ENCODE assay signal across 26 cellular contexts in genomic region chr12:114245555-114245954, GRCh38.
A peak's percentile ranks its signal among the peaks of the same experiment; 100 is the strongest.
DNase-seq lines count a peak whose midpoint lies in the region; ATAC-seq and TF ChIP-seq lines count a peak whose summit lies in the region.
"Had no signal": no experiment of that assay in that cellular context is flagged by ENCODE, and none has a peak within 500 bp of the region (broad histone marks: within the 10 kb centered on the region; RNA-seq: fewer than 3 reads in every experiment).

No MANE protein-coding gene starts in this region.

- no peaks in the 10 kb centered on the region for H3K79me2 ChIP-seq in SK-N-SH (ENCODE audit: insufficient read depth)

- POLR2A ChIA-PET in SK-N-SH (lab: Yijun Ruan, JAX): no interaction called here

- DNase-seq in SK-N-SH: no peak
- peak; percentile 4 for DNase-seq in M059J (ENCODE audit: low read depth)
- DNase-seq in cardiac muscle cell (ENCODE audit: low read depth in 1 of 2, low spot score in 1 of 2): peak; percentile 51 to 52
- no peak for DNase-seq in G401 (ENCODE audit: low spot score)
- DNase-seq in RKO (ENCODE audit: low spot score): no peak
- DNase-seq: 8988T; activated CD4-positive, alpha-beta T cell treated with anti-CD3 and anti-CD28 coated beads for 48 hours; activated naive CD4-positive, alpha-beta T cell treated with anti-CD3 and anti-CD28 coated beads, Interleukin-2, amount 50 U/mL, for 16 hours; activated T-cell treated with anti-CD3 and anti-CD28 coated beads, Interleukin-2, amount 50 U/mL, for 48 hours; anterior cingulate cortex; central memory CD4-positive, alpha-beta T cell; foreskin melanocyte; Kasumi-1; NCI-H187 treated with DMSO at 0.1 percent for 48 hours; NCI-H345; NCI-H82; nucleus accumbens; PC-3; spleen; stimulated activated CD4-positive, alpha-beta T cell treated with anti-CD3 and anti-CD28 coated beads, Interleukin-4, amount 100 ng/mL, for 24 hours; stimulated activated naive CD4-positive, alpha-beta T cell treated with Interleukin-2 at 50 U/mL for 16 hours; thyroid gland had no signal

- peak; percentile 28; the same call in 1 of the 2 replicates for TF ChIP-seq CTCF in SK-N-SH (IDR thresholded peaks at IDR 0.05)
- peak; percentile 35 for TF ChIP-seq CTCF in cardiac muscle cell (IDR thresholded peaks at IDR 0.05; ENCODE audit: low read depth, low read length)

- H3K36me3 ChIP-seq in SK-N-SH (replicated peaks in 1 of 2; ENCODE audit: control insufficient read depth in 1 of 2, insufficient read depth in 2 of 2, low read length in 1 of 2): no peaks in the 10 kb centered on the region
- H3K36me3 ChIP-seq in cardiac muscle cell: no peaks in the 10 kb centered on the region
- H3K36me3 ChIP-seq: BLaER1, spleen, thyroid gland had no signal

- H3K9me2 ChIP-seq in SK-N-SH: no peaks in the 10 kb centered on the region

- no peaks in the 10 kb centered on the region for H3K4me1 ChIP-seq in SK-N-SH (ENCODE audit: control insufficient read depth in 1 of 2, insufficient read depth in 2 of 2, low read depth in 1 of 2, low read length in 1 of 2)
- H3K4me1 ChIP-seq in cardiac muscle cell (ENCODE audit: low read depth): peaks cover 23% of the 10 kb centered on the region
- H3K4me1 ChIP-seq: BLaER1, spleen, thyroid gland had no signal

- H2AFZ ChIP-seq in SK-N-SH (ENCODE audit: low read depth): no peak overlapping the region

- WGBS in SK-N-SH (ENCODE audit: low lambda C conversion rate): 0% methylated on average over 4 of the region's 4 CpGs

- H3K9ac ChIP-seq in SK-N-SH: no peak overlapping the region
- H3K9ac ChIP-seq: BLaER1 had no signal

- no peak for ATAC-seq in SK-N-SH treated with all-trans-retinoic acid at 6 μM for 48 hours
- no peak for ATAC-seq in HG03565 (IDR thresholded peaks at IDR 0.05; ENCODE audit: unreplicated experiment)
- no peak for ATAC-seq in GM18517 (IDR thresholded peaks at IDR 0.05; ENCODE audit: unreplicated experiment)
- ATAC-seq: PC-3 had no signal

- CTCF ChIA-PET in SK-N-SH (lab: Yijun Ruan, JAX): no interaction called here

- TF ChIP-seq EP300 in SK-N-SH (IDR thresholded peaks at IDR 0.05; ENCODE audit: borderline replicate concordance in 1 of 2, low read depth in 1 of 2, low read length in 1 of 2): no peak

- H3K27me3 ChIP-seq in SK-N-SH (ENCODE audit: insufficient read depth) (0 out of 2 replicates have a peak, but pooled peaks cover 2% of the 10 kb centered on the region), cardiac muscle cell (no peaks in the 10 kb centered on the region)
- H3K27me3 ChIP-seq: BLaER1, thyroid gland had no signal

- H3K4me3 ChIP-seq in SK-N-SH (ENCODE audit: low read depth in 2 of 2, low read length in 1 of 2) (no peak overlapping the region), cardiac muscle cell (no peak overlapping the region)
- H3K4me3 ChIP-seq: BLaER1, spleen, thyroid gland had no signal

- in situ Hi-C loops in G401 (cut with HindIII; ENCODE audit: low sequenced_read_pairs): no loop called here

- no peaks in the 10 kb centered on the region for H3F3A ChIP-seq in SK-N-SH (replicated peaks; ENCODE audit: insufficient read depth)

- H4K20me1 ChIP-seq in SK-N-SH (ENCODE audit: insufficient read depth): no peaks in the 10 kb centered on the region
- H4K20me1 ChIP-seq: BLaER1 had no signal

- H3K4me2 ChIP-seq in SK-N-SH: no peak overlapping the region
- H3K4me2 ChIP-seq: BLaER1 had no signal

- H3K27ac ChIP-seq in SK-N-SH (ENCODE audit: low read depth in 2 of 2, low read length in 1 of 2): no peak overlapping the region
- H3K27ac ChIP-seq in cardiac muscle cell: peak overlapping the region; percentile 61
- H3K27ac ChIP-seq: BLaER1, spleen, thyroid gland had no signal

- TF ChIP-seq RAD21 in SK-N-SH (IDR thresholded peaks at IDR 0.05; ENCODE audit: low read length): no peak

- no peaks in the 10 kb centered on the region for H3K9me3 ChIP-seq in SK-N-SH
- H3K9me3 ChIP-seq in cardiac muscle cell (ENCODE audit: low read depth): no peaks in the 10 kb centered on the region
- H3K9me3 ChIP-seq: thyroid gland had no signal

TF ChIP-seq in SK-N-SH, 30 proteins besides CTCF, POLR2A, EP300 and RAD21:
- TF ChIP-seq MXI1 (IDR thresholded peaks at IDR 0.05; ENCODE audit: low read depth, low read length) (no peak), REST (IDR thresholded peaks at IDR 0.05; ENCODE audit: low read depth, low read length) (no peak), FOXM1 (IDR thresholded peaks at IDR 0.05; ENCODE audit: low read depth) (no peak)

TF ChIP-seq in SK-N-SH treated with all-trans-retinoic acid at 6 μM for 48 hours, 23 proteins besides CTCF, POLR2A, EP300 and RAD21:
- TF ChIP-seq TSHZ2 (CRISPR knock-in tag; IDR thresholded peaks at IDR 0.05): no peak
- no peak for TF ChIP-seq ZNF70 (CRISPR knock-in tag; IDR thresholded peaks at IDR 0.05)
- no peak for TF ChIP-seq ESRRG (CRISPR knock-in tag; IDR thresholded peaks at IDR 0.05)
- TF ChIP-seq ZNF8 (CRISPR knock-in tag; IDR thresholded peaks at IDR 0.05): no peak
- no peak for TF ChIP-seq CSDC2 (CRISPR knock-in tag; IDR thresholded peaks at IDR 0.05)
- TF ChIP-seq SNAI2 (CRISPR knock-in tag; IDR thresholded peaks at IDR 0.05): no peak
- TF ChIP-seq, protein P1, sequence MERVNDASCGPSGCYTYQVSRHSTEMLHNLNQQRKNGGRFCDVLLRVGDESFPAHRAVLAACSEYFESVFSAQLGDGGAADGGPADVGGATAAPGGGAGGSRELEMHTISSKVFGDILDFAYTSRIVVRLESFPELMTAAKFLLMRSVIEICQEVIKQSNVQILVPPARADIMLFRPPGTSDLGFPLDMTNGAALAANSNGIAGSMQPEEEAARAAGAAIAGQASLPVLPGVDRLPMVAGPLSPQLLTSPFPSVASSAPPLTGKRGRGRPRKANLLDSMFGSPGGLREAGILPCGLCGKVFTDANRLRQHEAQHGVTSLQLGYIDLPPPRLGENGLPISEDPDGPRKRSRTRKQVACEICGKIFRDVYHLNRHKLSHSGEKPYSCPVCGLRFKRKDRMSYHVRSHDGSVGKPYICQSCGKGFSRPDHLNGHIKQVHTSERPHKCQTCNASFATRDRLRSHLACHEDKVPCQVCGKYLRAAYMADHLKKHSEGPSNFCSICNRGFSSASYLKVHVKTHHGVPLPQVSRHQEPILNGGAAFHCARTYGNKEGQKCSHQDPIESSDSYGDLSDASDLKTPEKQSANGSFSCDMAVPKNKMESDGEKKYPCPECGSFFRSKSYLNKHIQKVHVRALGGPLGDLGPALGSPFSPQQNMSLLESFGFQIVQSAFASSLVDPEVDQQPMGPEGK (CRISPR knock-in tag; IDR thresholded peaks at IDR 0.05; ENCODE audit: borderline replicate concordance): no peak
- no peak for TF ChIP-seq RARB (CRISPR knock-in tag; IDR thresholded peaks at IDR 0.05)
- TF ChIP-seq GLIS3 (CRISPR knock-in tag; IDR thresholded peaks at IDR 0.05): no peak
- TF ChIP-seq ZFP30 (CRISPR knock-in tag; IDR thresholded peaks at IDR 0.05): no peak
- no peak for TF ChIP-seq TCF4 (CRISPR knock-in tag; IDR thresholded peaks at IDR 0.05; ENCODE audit: borderline replicate concordance)
- TF ChIP-seq ISL1 (CRISPR knock-in tag; IDR thresholded peaks at IDR 0.05): no peak
- no peak for TF ChIP-seq TOX (CRISPR knock-in tag; IDR thresholded peaks at IDR 0.05; ENCODE audit: borderline replicate concordance)
- no peak for TF ChIP-seq ZC3H10 (CRISPR knock-in tag; IDR thresholded peaks at IDR 0.05)

Comparison
In these comparisons a context has a peak if more than half of its experiments do, and no peak if none do; other contexts are left out.
1. DNase-seq: peak in M059J (single experiment) and cardiac muscle cell (2 of 2); none in SK-N-SH (single experiment), G401 (single experiment) and RKO (single experiment).